Comparison of ENCODE assay signal across 17 cellular contexts in the genomic region with DNA sequence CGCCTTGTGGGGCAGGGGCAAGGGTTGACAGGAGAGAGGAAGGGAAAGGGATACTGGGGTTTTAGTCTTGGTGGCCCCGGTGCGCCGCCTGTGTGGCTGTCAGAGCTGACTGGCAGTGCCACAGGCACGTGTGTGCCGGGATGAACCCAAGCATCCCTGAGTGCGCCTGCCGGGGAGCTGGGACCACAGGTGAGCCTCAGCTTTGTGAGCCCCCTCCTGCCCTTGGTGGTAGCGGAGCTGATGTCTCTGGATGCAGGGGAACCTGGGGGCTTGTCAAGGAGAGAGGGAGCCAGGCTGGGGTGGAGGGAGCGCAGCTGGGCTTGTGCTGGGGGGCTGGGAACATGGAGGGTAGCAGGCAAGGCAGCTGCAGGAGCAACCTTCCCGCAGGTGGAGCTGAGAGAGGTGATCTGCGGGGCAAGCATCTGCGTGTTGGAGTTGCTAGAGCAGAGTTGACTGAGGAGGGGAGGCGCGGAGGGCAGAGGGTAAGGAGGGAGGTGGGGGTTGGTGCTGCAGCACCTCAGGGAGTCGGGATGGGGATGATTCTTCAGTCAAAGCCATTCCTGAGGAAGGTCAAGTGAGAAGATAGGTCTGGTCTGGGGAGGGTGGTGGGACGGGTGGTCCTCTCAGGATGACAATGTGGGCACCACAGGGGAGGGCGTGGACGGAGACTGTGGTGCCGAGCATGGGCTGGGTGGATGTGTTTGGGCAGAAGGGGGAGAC. TPM values are rescaled to one million over a fixed set of nuclear protein-coding genes. Genes with fewer than 3 reads are reported as not detected.
DNase-seq lines count a peak whose midpoint lies in the region; ATAC-seq, FAIRE-seq and TF ChIP-seq lines count a peak whose summit lies in the region.
"Had no signal": no experiment of that assay in that cellular context is flagged by ENCODE, and none has a peak within 500 bp of the region (broad histone marks: within the 10 kb centered on the region; RNA-seq: fewer than 3 reads in every experiment).

No MANE protein-coding gene starts in this region.

- POLR2A ChIA-PET in activated CD4-positive, alpha-beta T cell treated with anti-CD3 and anti-CD28 coated beads for 36 hours (lab: Charles Lee), result no interaction called here

- TF ChIP-seq CTCF in adrenal gland (IDR thresholded peaks at IDR 0.05) (no peak), kidney (IDR thresholded peaks at IDR 0.05; ENCODE audit: borderline replicate concordance, extremely low read depth, insufficient read depth) (no peak), sigmoid colon (IDR thresholded peaks at IDR 0.05) (no peak)

- ATAC-seq in activated CD4-positive, alpha-beta T cell treated with anti-CD3 and anti-CD28 coated beads for 36 hours, result no peak
- ATAC-seq in GM19397 (IDR thresholded peaks at IDR 0.05; ENCODE audit: unreplicated experiment) (no peak), GM19023 (IDR thresholded peaks at IDR 0.05; ENCODE audit: unreplicated experiment) (no peak), HG03354 (IDR thresholded peaks at IDR 0.05; ENCODE audit: poor library complexity, severe bottlenecking, unreplicated experiment) (no peak)

- no peak overlapping the region for H3K27ac ChIP-seq in adrenal gland
- no peak overlapping the region for H3K27ac ChIP-seq in kidney (ENCODE audit: low read depth in 2 of 2, low read length in 2 of 2)
- H3K27ac ChIP-seq in sigmoid colon, result peak overlapping the region; percentile 76 to 88 (median 80)
- H3K27ac ChIP-seq: ascending aorta had no signal

- TF ChIP-seq EP300 in sigmoid colon (IDR thresholded peaks at IDR 0.05), result no peak

- CTCF ChIA-PET in activated CD4-positive, alpha-beta T cell treated with anti-CD3 and anti-CD28 coated beads for 36 hours (lab: Charles Lee), result no interaction called here

- intact Hi-C loops in activated CD4-positive, alpha-beta T cell treated with anti-CD3 and anti-CD28 coated beads for 36 hours (cut with DNase I, micrococcal nuclease), result loop anchor here in 1 of 2 experiments (5.0 kb wide), 1 partner anchor 59 kb away; no protein-coding TSS in a partner anchor
- intact Hi-C loops in adrenal gland (cut with DNase I), result no loop called here
- intact Hi-C loops in kidney (cut with DNase I), result no loop called here
- intact Hi-C loops in sigmoid colon (cut with DNase I), result no loop called here

- H3K9me3 ChIP-seq in adrenal gland (replicated peaks in 1 of 3) (no peaks in the 10 kb centered on the region), kidney (ENCODE audit: control insufficient read depth in 1 of 2, low read length in 2 of 2) (no peaks in the 10 kb centered on the region), sigmoid colon (no peaks in the 10 kb centered on the region)
- H3K9me3 ChIP-seq: ascending aorta, HAP-1 had no signal

- no peak for FAIRE-seq in kidney (lab: Jason Lieb, UNC)

- TF ChIP-seq POLR2A in adrenal gland (IDR thresholded peaks at IDR 0.05), result no peak
- TF ChIP-seq POLR2A in sigmoid colon (IDR thresholded peaks at IDR 0.05), result no peak

- H3K27me3 ChIP-seq in adrenal gland (no peaks in the 10 kb centered on the region), sigmoid colon (no peaks in the 10 kb centered on the region)
- H3K27me3 ChIP-seq: ascending aorta had no signal

- peaks cover 24% of the 10 kb centered on the region for H3K36me3 Mint-ChIP-seq in activated CD4-positive, alpha-beta T cell treated with anti-CD3 and anti-CD28 coated beads for 36 hours (ENCODE audit: low read depth)

- H3K4me3 ChIP-seq in adrenal gland (no peak overlapping the region), kidney (ENCODE audit: low read length in 2 of 2) (no peak overlapping the region), sigmoid colon (no peak overlapping the region)
- H3K4me3 ChIP-seq: ascending aorta, HAP-1 had no signal

- H3K36me3 ChIP-seq in adrenal gland (replicated peaks in 1 of 2) (peaks cover 0 to 70% of the 10 kb centered on the region in 2 donors), kidney (ENCODE audit: control insufficient read depth in 1 of 2, insufficient read depth in 2 of 2, low read length in 2 of 2) (peaks cover 18 to 30% of the 10 kb centered on the region in 2 donors), sigmoid colon (peaks cover 21 to 97% (median 69%) of the 10 kb centered on the region in 4 donors)

- WGBS in adrenal gland, 4 donors, result 90 to 97% (median 96%) methylated on average over 15 to 20 of the region's 20 CpGs
- WGBS in sigmoid colon, 2 donors, result 96% methylated on average over 20 of the region's 20 CpGs

- H3K27ac Mint-ChIP-seq in activated CD4-positive, alpha-beta T cell treated with anti-CD3 and anti-CD28 coated beads for 36 hours, result no peak overlapping the region

- H3K4me1 ChIP-seq in adrenal gland (replicated peaks in 1 of 2) (no peaks in the 10 kb centered on the region), kidney (ENCODE audit: control insufficient read depth in 1 of 2, insufficient read depth in 1 of 2, low read depth in 1 of 2, low read length in 2 of 2) (peaks cover 0 to 6% of the 10 kb centered on the region in 2 donors), sigmoid colon (peaks cover 0 to 61% (median 42%) of the 10 kb centered on the region in 4 donors)
- H3K4me1 ChIP-seq: ascending aorta, HAP-1 had no signal

- H3K4me3 Mint-ChIP-seq in activated CD4-positive, alpha-beta T cell treated with anti-CD3 and anti-CD28 coated beads for 36 hours, result no peak overlapping the region
- H3K4me3 Mint-ChIP-seq: CD4-positive, CD25-positive, alpha-beta regulatory T cell had no signal

- peak; percentile 1 for DNase-seq in activated CD4-positive, alpha-beta T cell treated with anti-CD3 and anti-CD28 coated beads for 36 hours
- no peak for DNase-seq in activated CD4-positive, alpha-beta T cell treated with anti-CD3 and anti-CD28 coated beads, Interleukin-2, amount 50 U/mL, for 4 hours
- DNase-seq in adrenal gland (peak in 5 of 7 donors; percentile 3 to 43 (median 9)), kidney (peak; percentile 68), sigmoid colon (peak; percentile 62)
- DNase-seq: CD4-positive, CD25-positive, alpha-beta regulatory T cell; DND-41; KBM-7; NCI-H1105 treated with DMSO at 0.1 percent for 48 hours; NCI-H226; occipital lobe; trophoblast cell had no signal

- H3K27me3 Mint-ChIP-seq in activated CD4-positive, alpha-beta T cell treated with anti-CD3 and anti-CD28 coated beads for 36 hours, result no peaks in the 10 kb centered on the region
- H3K27me3 Mint-ChIP-seq: CD4-positive, CD25-positive, alpha-beta regulatory T cell had no signal

- H3K9me3 Mint-ChIP-seq in activated CD4-positive, alpha-beta T cell treated with anti-CD3 and anti-CD28 coated beads for 36 hours (ENCODE audit: low read depth), result no peaks in the 10 kb centered on the region
- H3K9me3 Mint-ChIP-seq: CD4-positive, CD25-positive, alpha-beta regulatory T cell had no signal

- no peak overlapping the region for H3K9ac ChIP-seq in kidney (ENCODE audit: low read length in 2 of 2)

- H3K4me1 Mint-ChIP-seq in activated CD4-positive, alpha-beta T cell treated with anti-CD3 and anti-CD28 coated beads for 36 hours, result no peaks in the 10 kb centered on the region
- H3K4me1 Mint-ChIP-seq: CD4-positive, CD25-positive, alpha-beta regulatory T cell had no signal

RNA-seq across cellular contexts. Expression of a gene that starts 28.1 kb away (rescaled TPM):
- 10 to 100 TPM; 18.0 to 21.1 TPM for total RNA-seq in activated CD4-positive, alpha-beta T cell treated with anti-CD3 and anti-CD28 coated beads for 36 hours
- total RNA-seq in adrenal gland (100 to 1,000 TPM in 3 of 8 donors, 10 to 100 TPM in 5; 39.2 to 118 (median 82.9) TPM), kidney (176 TPM), sigmoid colon (100 to 1,000 TPM; 147 to 317 (median 226) TPM)
- polyA plus RNA-seq in adrenal gland (10 to 100 TPM; 15.7 to 80.0 (median 35.9) TPM), kidney (ENCODE audit: insufficient read depth, low read depth, low replicate concordance) (50.9 TPM), sigmoid colon (100 to 1,000 TPM in 2 of 3 donors, 10 to 100 TPM in 1; 45.6 to 198 (median 163) TPM)

Comparison
In these comparisons a context has a peak if more than half of its experiments do, and no peak if none do; other contexts are left out.
1. DNase-seq: peak in activated CD4-positive, alpha-beta T cell treated with anti-CD3 and anti-CD28 coated beads for 36 hours (single experiment), adrenal gland (5 of 7), kidney (single experiment) and sigmoid colon (single experiment); none in activated CD4-positive, alpha-beta T cell treated with anti-CD3 and anti-CD28 coated beads, Interleukin-2, amount 50 U/mL, for 4 hours (0 of 2).
2. H3K27ac ChIP-seq: peak in sigmoid colon (4 of 4); none in adrenal gland (0 of 5) and kidney (0 of 2).